ENCODE assay signal across 8 cellular contexts in genomic region chr17:4941027-4941610, GRCh38. TPM values are rescaled to one million over a fixed set of nuclear protein-coding genes. Genes with fewer than 3 reads are reported as not detected.
DNase-seq lines count a peak whose midpoint lies in the region; ATAC-seq, FAIRE-seq and TF ChIP-seq lines count a peak whose summit lies in the region.

No MANE protein-coding gene starts in this region.

- peaks cover 24% of the 10 kb centered on the region for H3K4me1 ChIP-seq in foreskin keratinocyte

- H3K4me3 ChIP-seq in WI38 (ENCODE audit: low read depth, low read length) (peak overlapping the region; percentile 93), skeletal muscle cell (ENCODE audit: low read depth, low read length) (peak overlapping the region; percentile 91)

- peak; percentile 74 for FAIRE-seq in GM19239 (lab: Jason Lieb, UNC)

- DNase-seq in GM19239 (ENCODE audit: insufficient read length, low spot score) (no peak), foreskin keratinocyte (no peak), skeletal muscle cell (ENCODE audit: low read depth) (no peak), NCI-H146 treated with DMSO at 0.1 percent for 48 hours (lab: John Stamatoyannopoulos, UW; ENCODE audit: unreplicated experiment) (no peak)

- TF ChIP-seq CTCF in WI38 (IDR thresholded peaks at IDR 0.05; ENCODE audit: low read depth, low read length) (no peak), foreskin keratinocyte (conservative IDR thresholded peaks at IDR 0.05) (no peak)

- ATAC-seq in foreskin keratinocyte (no peak), HG03025 (IDR thresholded peaks at IDR 0.05; ENCODE audit: low FRiP score, unreplicated experiment) (no peak), GM21381 (IDR thresholded peaks at IDR 0.05; ENCODE audit: unreplicated experiment) (no peak), GM19455 (IDR thresholded peaks at IDR 0.05; ENCODE audit: unreplicated experiment) (no peak)

- no peaks in the 10 kb centered on the region for H3K27me3 ChIP-seq in foreskin keratinocyte

- peak overlapping the region; percentile 92 for H3K27ac ChIP-seq in foreskin keratinocyte

RNA-seq across cellular contexts. Expression of gene RNF167, which starts 1.1 kb away (rescaled TPM):
- 118 and 119 TPM in 2 replicates for total RNA-seq in foreskin keratinocyte
- polyA plus RNA-seq in foreskin keratinocyte = 162 and 167 TPM in 2 replicates

RNA-seq across cellular contexts. Expression of gene SLC25A11, which starts 1.3 kb away (rescaled TPM):
- total RNA-seq in foreskin keratinocyte = 52.6 and 60.2 TPM in 2 replicates
- 76.9 and 83.6 TPM in 2 replicates for polyA plus RNA-seq in foreskin keratinocyte

RNA-seq across cellular contexts. Expression of gene PFN1, which starts 7.2 kb away (rescaled TPM):
- total RNA-seq in foreskin keratinocyte = 1,745 and 1,771 TPM in 2 replicates
- polyA plus RNA-seq in foreskin keratinocyte = 3,025 and 3,144 TPM in 2 replicates

RNA-seq across cellular contexts. Expression of gene GP1BA, which starts 9.0 kb away (rescaled TPM):
- total RNA-seq in foreskin keratinocyte = not detected in 2 replicates
- polyA plus RNA-seq in foreskin keratinocyte = not detected in 2 replicates

RNA-seq across cellular contexts. Expression of gene ENO3, which starts 9.8 kb away (rescaled TPM):
- 1.8 and 2.0 TPM in 2 replicates for total RNA-seq in foreskin keratinocyte
- polyA plus RNA-seq in foreskin keratinocyte = 2.7 and 3.2 TPM in 2 replicates
